ENCODE assay signal across 10 cellular contexts in genomic region chr6:135008072-135008940, GRCh38. TPM values are rescaled to one million over a fixed set of nuclear protein-coding genes. Genes with fewer than 3 reads are reported as not detected.
A peak's percentile ranks its signal among the peaks of the same experiment; 100 is the strongest.
DNase-seq lines count a peak whose midpoint lies in the region; ATAC-seq lines count a peak whose summit lies in the region.
"Had no signal": no experiment of that assay in that cellular context is flagged by ENCODE, and none has a peak within 500 bp of the region (broad histone marks: within the 10 kb centered on the region; RNA-seq: fewer than 3 reads in every experiment).

No MANE protein-coding gene starts in this region.

- H3K9me3 Mint-ChIP-seq in naive B cell = no peaks in the 10 kb centered on the region

- DNase-seq in activated CD4-positive, CD25-positive, alpha-beta regulatory T cell treated with anti-CD3 and anti-CD28 coated beads, Interleukin-2, amount 50 U/mL, for 72 hours = no peak
- DNase-seq in naive B cell = no peak
- DNase-seq in NCI-H2171 (lab: John Stamatoyannopoulos, UW) = no peak
- DNase-seq in middle frontal gyrus (ENCODE audit: extremely low spot score, low spot score) = no peak
- DNase-seq in NCI-H446 treated with DMSO at 0.1 percent for 48 hours (lab: John Stamatoyannopoulos, UW) = no peak
- DNase-seq: central memory CD4-positive, alpha-beta T cell; tibial artery had no signal

- H3K4me1 Mint-ChIP-seq in naive B cell = peaks cover 12 to 23% (median 19%) of the 10 kb centered on the region in 3 donors

- H3K27me3 Mint-ChIP-seq in naive B cell = no peaks in the 10 kb centered on the region

- no peak overlapping the region for H3K4me3 Mint-ChIP-seq in naive B cell

- ATAC-seq in activated CD4-positive, CD25-positive, alpha-beta regulatory T cell treated with anti-CD3 and anti-CD28 coated beads, Interleukin-2, amount 50 U/mL, for 24 hours = peak; percentile 89 to 91
- peak; percentile 89 for ATAC-seq in GM21528 (IDR thresholded peaks at IDR 0.05; ENCODE audit: low FRiP score, unreplicated experiment)
- peak; percentile 94 for ATAC-seq in HG03432 (IDR thresholded peaks at IDR 0.05; ENCODE audit: unreplicated experiment)
- no peak for ATAC-seq in naive B cell (ENCODE audit: low read depth in 2 of 2)

- no peaks in the 10 kb centered on the region for H3K36me3 Mint-ChIP-seq in naive B cell

- H3K27ac Mint-ChIP-seq in naive B cell = peak overlapping the region in 5 of 6 donors; percentile 8 to 51 (median 27)

RNA-seq across cellular contexts. Expression of gene HBS1L, which starts 46.3 kb away (rescaled TPM):
- 10 to 100 TPM; 28.1 to 57.2 (median 47.6) TPM for polyA plus RNA-seq in naive B cell (ENCODE audit: low read depth in 6 of 6)

RNA-seq across cellular contexts. Expression of gene ALDH8A1, which starts 58.4 kb away (rescaled TPM):
- under 1 TPM in 1 of 6 donors, not detected in 5; 0.11 TPM for polyA plus RNA-seq in naive B cell (ENCODE audit: low read depth in 6 of 6)

Comparison
In these comparisons a context has a peak if more than half of its experiments do, and no peak if none do; other contexts are left out.
1. ATAC-seq: peak in activated CD4-positive, CD25-positive, alpha-beta regulatory T cell treated with anti-CD3 and anti-CD28 coated beads, Interleukin-2, amount 50 U/mL, for 24 hours (2 of 2), GM21528 (single experiment) and HG03432 (single experiment); none in naive B cell (0 of 2).